ENCODE assay signal across 28 cellular contexts in the genomic region with DNA sequence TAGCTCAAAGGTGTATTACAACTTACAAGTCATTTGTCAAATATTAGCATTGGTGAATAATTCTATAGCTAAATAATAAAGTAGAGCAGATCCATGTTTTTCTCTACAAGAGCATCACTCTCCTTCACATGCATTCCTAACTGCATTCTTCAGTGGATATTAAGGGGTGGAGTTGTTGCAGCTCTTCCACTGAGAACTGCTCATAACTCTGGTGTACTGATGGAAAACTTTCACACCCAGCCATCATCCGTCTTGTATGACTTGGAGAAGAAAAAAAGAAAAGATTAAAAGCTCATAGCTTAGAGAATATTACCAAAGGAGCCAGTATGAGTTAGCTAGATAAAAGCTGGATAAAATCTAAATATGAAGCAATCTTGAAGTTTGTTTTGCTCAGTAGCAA. TPM values are rescaled to one million over a fixed set of nuclear protein-coding genes. Genes with fewer than 3 reads are reported as not detected.
DNase-seq lines count a peak whose midpoint lies in the region; ATAC-seq and TF ChIP-seq lines count a peak whose summit lies in the region.
"Had no signal": no experiment of that assay in that cellular context is flagged by ENCODE, and none has a peak within 500 bp of the region (broad histone marks: within the 10 kb centered on the region; RNA-seq: fewer than 3 reads in every experiment).

No MANE protein-coding gene starts in this region.

- DNase-seq in IMR-90 (peak; percentile 49), astrocyte of the hippocampus (ENCODE audit: low read depth, low spot score) (peak; percentile 37), fibroblast of the aortic adventitia (ENCODE audit: low read depth) (peak; percentile 72), smooth muscle cell (lab: John Stamatoyannopoulos, UW; ENCODE audit: unreplicated experiment) (no peak), Karpas-422 (no peak)
- no peak for DNase-seq in stimulated activated effector memory CD8-positive, alpha-beta T cell treated with anti-CD3 and anti-CD28 coated beads, Interleukin-12 subunit alpha, Interleukin-12 subunit beta, amount 100 ng/mL, for 72 hours (ENCODE audit: low spot score in 2 of 2)
- DNase-seq: activated CD8-positive, alpha-beta T cell treated with anti-CD3 and anti-CD28 coated beads for 36 hours; central memory CD4-positive, alpha-beta T cell; dermis blood vessel endothelial cell; Kasumi-1; left lung; NCI-H1436; NCI-H2081; NCI-H2227 treated with DMSO at 0.1 percent for 48 hours; NCI-H69; PC-9; SHP77; stimulated activated CD4-positive, alpha-beta T cell treated with anti-CD3 and anti-CD28 coated beads, Interleukin-15, amount 100 ng/mL, for 24 hours; stimulated activated CD4-positive, alpha-beta T cell treated with anti-CD3 and anti-CD28 coated beads, Interleukin-4, amount 100 ng/mL, for 4 hours; substantia nigra; SW 1271; upper lobe of left lung had no signal

- H3K36me3 ChIP-seq in IMR-90 (ENCODE audit: control insufficient read depth, insufficient read depth, low read length) (no peaks in the 10 kb centered on the region), smooth muscle cell (ENCODE audit: low read depth) (no peaks in the 10 kb centered on the region), Karpas-422 (ENCODE audit: insufficient read depth, low read length) (no peaks in the 10 kb centered on the region)
- H3K36me3 ChIP-seq: left lung, upper lobe of left lung had no signal

- H3K4me2 ChIP-seq in IMR-90 (ENCODE audit: low read depth, low read length) (no peak overlapping the region), smooth muscle cell (no peak overlapping the region), Karpas-422 (ENCODE audit: low read depth, low read length, poor library complexity, severe bottlenecking) (no peak overlapping the region)
- H3K4me2 ChIP-seq: PC-9 had no signal

- H3K56ac ChIP-seq in IMR-90 (ENCODE audit: extremely low read depth, insufficient read depth, low read length), result no peak overlapping the region

- no peak overlapping the region for H3K18ac ChIP-seq in IMR-90 (ENCODE audit: low read depth, low read length)

- no peak overlapping the region for H3K4me3 Mint-ChIP-seq in stimulated activated effector memory CD8-positive, alpha-beta T cell treated with anti-CD3 and anti-CD28 coated beads, Interleukin-12 subunit alpha, Interleukin-12 subunit beta, amount 100 ng/mL, for 72 hours
- H3K4me3 Mint-ChIP-seq: activated CD8-positive, alpha-beta T cell treated with anti-CD3 and anti-CD28 coated beads for 36 hours had no signal

- H3F3A ChIP-seq in smooth muscle cell (ENCODE audit: low read depth), result no peaks in the 10 kb centered on the region

- no peak overlapping the region for H2BK15ac ChIP-seq in IMR-90 (ENCODE audit: low read depth, low read length)

- H3K14ac ChIP-seq in IMR-90 (replicated peaks; ENCODE audit: low read depth, low read length), result no peak overlapping the region

- H3K9me3 Mint-ChIP-seq in stimulated activated effector memory CD8-positive, alpha-beta T cell treated with anti-CD3 and anti-CD28 coated beads, Interleukin-12 subunit alpha, Interleukin-12 subunit beta, amount 100 ng/mL, for 72 hours, result peaks cover 3% of the 10 kb centered on the region
- H3K9me3 Mint-ChIP-seq: activated CD8-positive, alpha-beta T cell treated with anti-CD3 and anti-CD28 coated beads for 36 hours; activated naive CD4-positive, alpha-beta T cell treated with anti-CD3 and anti-CD28 coated beads, Interleukin-2, amount 50 U/mL, for 72 hours had no signal

- H2AK9ac ChIP-seq in IMR-90 (replicated peaks; ENCODE audit: low read depth, low read length, poor library complexity), result no peak overlapping the region

- no peak overlapping the region for H4K5ac ChIP-seq in IMR-90 (ENCODE audit: low read depth, low read length)

- H3K9me2 ChIP-seq in Karpas-422 (replicated peaks; ENCODE audit: insufficient read depth, low read length), result no peaks in the 10 kb centered on the region

- H3K36me3 Mint-ChIP-seq in stimulated activated effector memory CD8-positive, alpha-beta T cell treated with anti-CD3 and anti-CD28 coated beads, Interleukin-12 subunit alpha, Interleukin-12 subunit beta, amount 100 ng/mL, for 72 hours, result no peaks in the 10 kb centered on the region
- H3K36me3 Mint-ChIP-seq: activated naive CD4-positive, alpha-beta T cell treated with anti-CD3 and anti-CD28 coated beads, Interleukin-2, amount 50 U/mL, for 72 hours had no signal

- H2BK5ac ChIP-seq in IMR-90 (ENCODE audit: low read depth, low read length, poor library complexity, severe bottlenecking), result peak overlapping the region; percentile 64

- H2BK120ac ChIP-seq in IMR-90 (ENCODE audit: low read depth, low read length), result peak overlapping the region; percentile 52; the same call in 1 of the 2 replicates

- no peak overlapping the region for H3K4ac ChIP-seq in IMR-90 (ENCODE audit: low read depth, low read length)

- no peaks in the 10 kb centered on the region for H3K79me1 ChIP-seq in IMR-90 (ENCODE audit: low read depth in 1 of 2, low read length in 2 of 2)

- CTCF ChIA-PET in IMR-90 (lab: Yijun Ruan, JAX), result interaction anchor here (0.6 to 0.8 kb wide), 2 partner anchors 10 to 30 kb away, joined by 3 read pairs; no protein-coding TSS in a partner anchor

- dilution Hi-C loops in IMR-90 (cut with HindIII; ENCODE audit: low sequenced_read_pairs, unreplicated experiment), result no loop called here

- no peak overlapping the region for H4K91ac ChIP-seq in IMR-90 (ENCODE audit: insufficient read depth, low read depth, low read length)

- no TSS peak for BruUV-seq in IMR-90 (replicated peaks; lab: Mats Ljungman, UMichigan)

- no CpG with 5 or more reads among the region's 1 CpG for WGBS in IMR-90 (ENCODE audit: extremely low coverage in 2 of 2, insufficient read length in 1 of 2), 2 experiments
- 45% methylated on average over 1 of the region's 1 CpG for WGBS in smooth muscle cell (ENCODE audit: low lambda C conversion rate)

- H4K20me1 ChIP-seq in IMR-90 (ENCODE audit: insufficient read depth, low read length), result no peaks in the 10 kb centered on the region
- no peaks in the 10 kb centered on the region for H4K20me1 ChIP-seq in smooth muscle cell (ENCODE audit: low read depth)
- no peaks in the 10 kb centered on the region for H4K20me1 ChIP-seq in Karpas-422 (ENCODE audit: insufficient read depth, low read depth, low read length)

- no peaks in the 10 kb centered on the region for H3K9me1 ChIP-seq in IMR-90 (ENCODE audit: insufficient read depth, low read length)

- H2AFZ ChIP-seq in IMR-90 (replicated peaks; ENCODE audit: low read length, poor library complexity) (no peak overlapping the region), smooth muscle cell (ENCODE audit: low read depth) (no peak overlapping the region), Karpas-422 (ENCODE audit: low read length) (no peak overlapping the region)
- H2AFZ ChIP-seq: PC-9 had no signal

- H3K4me3 ChIP-seq in IMR-90 (ENCODE audit: insufficient read depth, low read depth, low read length) (no peak overlapping the region), fibroblast of the aortic adventitia (ENCODE audit: low read depth, low read length) (no peak overlapping the region), smooth muscle cell (no peak overlapping the region), Karpas-422 (ENCODE audit: low read length) (no peak overlapping the region)
- H3K4me3 ChIP-seq: left lung, PC-9, upper lobe of left lung had no signal

- intact Hi-C loops in IMR-90 (cut with micrococcal nuclease), result no loop called here

- POLR2A ChIA-PET in IMR-90 (lab: Charles Lee; ENCODE audit: unreplicated experiment), result no interaction called here

- H3K27ac Mint-ChIP-seq in stimulated activated effector memory CD8-positive, alpha-beta T cell treated with anti-CD3 and anti-CD28 coated beads, Interleukin-12 subunit alpha, Interleukin-12 subunit beta, amount 100 ng/mL, for 72 hours, result no peak overlapping the region
- H3K27ac Mint-ChIP-seq: activated CD8-positive, alpha-beta T cell treated with anti-CD3 and anti-CD28 coated beads for 36 hours; activated naive CD4-positive, alpha-beta T cell treated with anti-CD3 and anti-CD28 coated beads, Interleukin-2, amount 50 U/mL, for 72 hours had no signal

- TF ChIP-seq POLR2A in IMR-90 (IDR thresholded peaks at IDR 0.05; ENCODE audit: low read depth, low read length), result no peak

- H3K4me1 Mint-ChIP-seq in stimulated activated effector memory CD8-positive, alpha-beta T cell treated with anti-CD3 and anti-CD28 coated beads, Interleukin-12 subunit alpha, Interleukin-12 subunit beta, amount 100 ng/mL, for 72 hours, result no peaks in the 10 kb centered on the region

- peaks cover 4% of the 10 kb centered on the region for H3K4me1 ChIP-seq in IMR-90 (ENCODE audit: control insufficient read depth, insufficient read depth, low read length)
- H3K4me1 ChIP-seq in smooth muscle cell (ENCODE audit: low read depth), result peaks cover 10% of the 10 kb centered on the region
- H3K4me1 ChIP-seq in Karpas-422 (ENCODE audit: low read length), result no peaks in the 10 kb centered on the region
- H3K4me1 ChIP-seq: left lung, upper lobe of left lung had no signal

- no peak overlapping the region for H2AK5ac ChIP-seq in IMR-90 (ENCODE audit: low read depth, low read length)

- no peak overlapping the region; the same call in 1 of the 2 replicates for H3K23ac ChIP-seq in IMR-90 (ENCODE audit: low read depth, low read length)

- H3K27ac ChIP-seq in IMR-90 (ENCODE audit: insufficient read depth, low read length), result no peak overlapping the region
- peak overlapping the region; percentile 2 for H3K27ac ChIP-seq in smooth muscle cell (ENCODE audit: low read depth)
- no peak overlapping the region for H3K27ac ChIP-seq in Karpas-422 (ENCODE audit: low read length)
- H3K27ac ChIP-seq: left lung, PC-9, upper lobe of left lung had no signal

- H3K27me3 ChIP-seq in IMR-90 (ENCODE audit: control insufficient read depth, insufficient read depth, low read length), result no peaks in the 10 kb centered on the region
- no peaks in the 10 kb centered on the region for H3K27me3 ChIP-seq in smooth muscle cell (ENCODE audit: low read depth)
- H3K27me3 ChIP-seq in Karpas-422 (ENCODE audit: low read length), result no peaks in the 10 kb centered on the region
- H3K27me3 ChIP-seq: left lung, upper lobe of left lung had no signal

- ATAC-seq in IMR-90 (ENCODE audit: low read depth), result peak; percentile 88
- no peak for ATAC-seq in HG03280 (IDR thresholded peaks at IDR 0.05; ENCODE audit: unreplicated experiment)
- no peak for ATAC-seq in stimulated activated effector memory CD8-positive, alpha-beta T cell treated with anti-CD3 and anti-CD28 coated beads, Interleukin-12 subunit alpha, Interleukin-12 subunit beta, amount 100 ng/mL, for 72 hours
- ATAC-seq: activated CD8-positive, alpha-beta T cell treated with anti-CD3 and anti-CD28 coated beads for 36 hours; activated naive CD4-positive, alpha-beta T cell treated with anti-CD3 and anti-CD28 coated beads, Interleukin-2, amount 50 U/mL, for 72 hours; HepG2; left lung; sciatic nerve had no signal

- H3K9ac ChIP-seq in IMR-90 (ENCODE audit: low read depth, low read length), result no peak overlapping the region; the same call in 1 of the 2 replicates
- no peak overlapping the region for H3K9ac ChIP-seq in smooth muscle cell (ENCODE audit: low read depth)
- H3K9ac ChIP-seq in Karpas-422 (ENCODE audit: low read length), result no peak overlapping the region

- no peaks in the 10 kb centered on the region for H3K9me3 ChIP-seq in IMR-90 (ENCODE audit: control insufficient read depth, insufficient read depth, low read length)
- no peaks in the 10 kb centered on the region for H3K9me3 ChIP-seq in smooth muscle cell (replicated peaks; ENCODE audit: low read depth)
- no peaks in the 10 kb centered on the region for H3K9me3 ChIP-seq in Karpas-422 (ENCODE audit: low read length)
- H3K9me3 ChIP-seq: left lung, upper lobe of left lung had no signal

- no peak overlapping the region for H4K8ac ChIP-seq in IMR-90 (ENCODE audit: low read depth in 2 of 2, low read length in 2 of 2)

- TF ChIP-seq CTCF in IMR-90 (conservative IDR thresholded peaks at IDR 0.05; ENCODE audit: low read depth, low read length) (no peak), fibroblast of the aortic adventitia (IDR thresholded peaks at IDR 0.05; ENCODE audit: insufficient read depth, low read length) (no peak), smooth muscle cell (IDR thresholded peaks at IDR 0.05; ENCODE audit: borderline replicate concordance, insufficient read depth, poor library complexity, severe bottlenecking) (no peak)

- in situ Hi-C loops in IMR-90 (cut with MboI; ENCODE audit: low sequenced_read_pairs), result no loop called here

- H3K79me2 ChIP-seq in smooth muscle cell (ENCODE audit: low read depth) (no peaks in the 10 kb centered on the region), Karpas-422 (ENCODE audit: low read length) (no peaks in the 10 kb centered on the region)

- no peak overlapping the region for H2BK20ac ChIP-seq in IMR-90 (ENCODE audit: low read depth, low read length)

- no peak for TF ChIP-seq RAD21 in IMR-90 (IDR thresholded peaks at IDR 0.05; ENCODE audit: low read length)

RNA-seq across cellular contexts. Expression of a gene that starts 10.2 kb away (rescaled TPM):
- 2.9 and 3.3 TPM in 2 replicates for total RNA-seq in IMR-90 (2012; rRNA removed)
- 1.1 and 1.6 TPM in 2 replicates for polyA plus RNA-seq in IMR-90 (2012; rRNA removed)
- polyA plus RNA-seq in IMR-90 (2012; cell fraction: cytosol; rRNA removed), result 1.1 and 1.4 TPM in 2 replicates
- 1.0 and 4.2 TPM in 2 replicates for polyA plus RNA-seq in IMR-90 (2012; cell fraction: nucleus; rRNA removed; ENCODE audit: low replicate concordance)
- 3.3 and 9.1 TPM in 2 replicates for total RNA-seq in fibroblast of the aortic adventitia (ENCODE audit: low replicate concordance)
- total RNA-seq in smooth muscle cell, result 0.76 TPM in 1 of 2 replicates, not detected in the other
- polyA plus RNA-seq in smooth muscle cell, result not detected in 2 replicates
- total RNA-seq in Karpas-422 (2014; rRNA removed; shearing (Covaris generic); ENCODE audit: low replicate concordance), result not detected in 2 replicates
- total RNA-seq: activated CD8-positive, alpha-beta T cell treated with anti-CD3 and anti-CD28 coated beads for 36 hours; endothelial cell of umbilical vein; G401; PC-9 had no signal

Comparison
In these comparisons a context has a peak if more than half of its experiments do, and no peak if none do; other contexts are left out.
1. DNase-seq: peak in IMR-90 (single experiment), astrocyte of the hippocampus (single experiment) and fibroblast of the aortic adventitia (single experiment); none in smooth muscle cell (single experiment), Karpas-422 (single experiment) and stimulated activated effector memory CD8-positive, alpha-beta T cell treated with anti-CD3 and anti-CD28 coated beads, Interleukin-12 subunit alpha, Interleukin-12 subunit beta, amount 100 ng/mL, for 72 hours (0 of 2).